ENCODE assay signal across 24 cellular contexts in the genomic region with DNA sequence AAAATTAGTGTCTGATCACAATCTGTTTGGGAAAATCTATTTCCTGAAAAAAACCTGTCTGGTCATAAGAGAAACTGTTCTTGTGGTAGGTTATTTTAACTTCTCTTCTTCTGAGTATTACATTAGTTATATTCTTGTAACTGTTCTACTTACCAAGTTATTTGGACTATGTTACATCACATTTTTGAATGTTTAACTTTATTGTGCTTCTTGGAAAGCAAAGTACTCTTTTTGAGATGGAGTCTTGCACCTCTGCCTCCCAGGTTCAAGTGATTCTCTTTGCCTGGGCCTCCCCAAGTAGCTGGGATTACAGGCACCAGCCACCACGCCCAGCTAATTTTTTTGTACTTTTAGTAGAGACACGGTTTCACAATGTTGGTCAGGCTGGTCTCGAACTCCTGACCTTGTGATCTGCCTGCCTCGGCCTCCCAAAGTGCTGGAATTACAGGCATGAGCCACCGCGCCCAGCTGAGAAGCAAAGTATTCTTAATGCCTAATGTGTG.
"Had no signal": no experiment of that assay in that cellular context is flagged by ENCODE, and none has a peak within 500 bp of the region (broad histone marks: within the 10 kb centered on the region; RNA-seq: fewer than 3 reads in every experiment).

No MANE protein-coding gene starts in this region.

- H3K27ac Mint-ChIP-seq: naive thymus-derived CD8-positive, alpha-beta T cell; nephron progenitor cell; stimulated activated effector memory CD8-positive, alpha-beta T cell treated with anti-CD3 and anti-CD28 coated beads, Interleukin-12 subunit alpha, Interleukin-12 subunit beta, amount 100 ng/mL, for 72 hours had no signal

- DNase-seq: dermis blood vessel endothelial cell; effector memory CD4-positive, alpha-beta T cell; erythroblast; esophagus squamous epithelium; foreskin melanocyte; hypothalamus; immature natural killer cell; left ventricle myocardium superior; lower lobe of right lung; naive thymus-derived CD8-positive, alpha-beta T cell; nephron progenitor cell; nucleus accumbens; sigmoid colon; stimulated activated CD4-positive, alpha-beta T cell treated with anti-CD3 and anti-CD28 coated beads, Interleukin-2, amount 100 ng/mL, for 24 hours; stimulated activated CD4-positive, alpha-beta T cell treated with anti-CD3 and anti-CD28 coated beads, Interleukin-4, amount 100 ng/mL, for 24 hours; stimulated activated naive CD4-positive, alpha-beta T cell treated with Interleukin-2 at 50 U/mL for 16 hours; stomach; thyroid gland; trophoblast cell had no signal

- H3K4me3 ChIP-seq: esophagus squamous epithelium, lower lobe of right lung, prostate gland, right atrium auricular region, sigmoid colon, stomach, thyroid gland, vagina had no signal

- FAIRE-seq: keratinocyte had no signal

- H3K36me3 ChIP-seq: prostate gland had no signal

- H3K4me3 Mint-ChIP-seq: immature natural killer cell; naive thymus-derived CD8-positive, alpha-beta T cell; nephron progenitor cell; stimulated activated effector memory CD8-positive, alpha-beta T cell treated with anti-CD3 and anti-CD28 coated beads, Interleukin-12 subunit alpha, Interleukin-12 subunit beta, amount 100 ng/mL, for 72 hours had no signal

- H3K4me1 ChIP-seq: prostate gland, right atrium auricular region, thyroid gland had no signal

- H3K9me3 ChIP-seq: esophagus squamous epithelium, lower lobe of right lung, prostate gland, right atrium auricular region, sigmoid colon, stomach, thyroid gland, vagina had no signal

- ATAC-seq: left ventricle myocardium superior; lower lobe of right lung; naive thymus-derived CD8-positive, alpha-beta T cell; stimulated activated effector memory CD8-positive, alpha-beta T cell treated with anti-CD3 and anti-CD28 coated beads, Interleukin-12 subunit alpha, Interleukin-12 subunit beta, amount 100 ng/mL, for 72 hours had no signal

- H3K27me3 ChIP-seq: esophagus squamous epithelium, right atrium auricular region, sigmoid colon, stomach, thyroid gland, vagina had no signal

- H3K27me3 Mint-ChIP-seq: naive thymus-derived CD8-positive, alpha-beta T cell had no signal

- H3K9me3 Mint-ChIP-seq: immature natural killer cell; naive thymus-derived CD8-positive, alpha-beta T cell; nephron progenitor cell; stimulated activated effector memory CD8-positive, alpha-beta T cell treated with anti-CD3 and anti-CD28 coated beads, Interleukin-12 subunit alpha, Interleukin-12 subunit beta, amount 100 ng/mL, for 72 hours had no signal

- H3K27ac ChIP-seq: esophagus squamous epithelium, lower lobe of right lung, prostate gland, right atrium auricular region, sigmoid colon, stomach, thyroid gland, vagina had no signal
